Comparison of ENCODE assay signal across 27 cellular contexts in genomic region chr5:112717506-112718082, GRCh38.
"Had no signal": no experiment of that assay in that cellular context is flagged by ENCODE, and none has a peak within 500 bp of the region (broad histone marks: within the 10 kb centered on the region; RNA-seq: fewer than 3 reads in every experiment).

No MANE protein-coding gene starts in this region.

- H3K4me1 ChIP-seq: ascending aorta had no signal

- H3K27ac ChIP-seq: ascending aorta, SK-N-MC, VCaP had no signal

- H3K4me3 ChIP-seq: ascending aorta, SK-N-MC had no signal

- H3K27me3 Mint-ChIP-seq: activated naive CD4-positive, alpha-beta T cell treated with anti-CD3 and anti-CD28 coated beads, Interleukin-2, amount 50 U/mL, for 24 hours; brain; central memory CD8-positive, alpha-beta T cell had no signal

- H3K27ac Mint-ChIP-seq: activated CD8-positive, alpha-beta T cell treated with anti-CD3 and anti-CD28 coated beads, Interleukin-2, amount 10 ng/mL, durations not matched to agents 7 days and 5 days; activated naive CD4-positive, alpha-beta T cell treated with anti-CD3 and anti-CD28 coated beads, Interleukin-2, amount 50 U/mL, for 24 hours; activated T-helper 1 cell treated with anti-CD3 and anti-CD28 coated beads, Interleukin-12 subunit alpha, Interleukin-12 subunit beta, Interleukin-2, Interleukin-4 antibody, amounts not matched to agents 30 ng/mL and 10 ng/mL and 1 ng/mL, durations not matched to agents 14 hours and 24 hours and 36 hours had no signal

- ATAC-seq: activated CD8-positive, alpha-beta T cell treated with anti-CD3 and anti-CD28 coated beads, Interleukin-2, amount 10 ng/mL, durations not matched to agents 7 days and 5 days; Panc1; Right ventricle myocardium inferior had no signal

- H3K4me3 Mint-ChIP-seq: activated CD8-positive, alpha-beta T cell treated with anti-CD3 and anti-CD28 coated beads, Interleukin-2, amount 10 ng/mL, durations not matched to agents 7 days and 5 days; activated naive CD4-positive, alpha-beta T cell treated with anti-CD3 and anti-CD28 coated beads, Interleukin-2, amount 50 U/mL, for 24 hours; activated T-helper 1 cell treated with anti-CD3 and anti-CD28 coated beads, Interleukin-12 subunit alpha, Interleukin-12 subunit beta, Interleukin-2, Interleukin-4 antibody, amounts not matched to agents 30 ng/mL and 10 ng/mL and 1 ng/mL, durations not matched to agents 14 hours and 24 hours and 36 hours; central memory CD8-positive, alpha-beta T cell had no signal

- H3K27me3 ChIP-seq: ascending aorta had no signal

- DNase-seq: activated CD4-positive, alpha-beta T cell treated with anti-CD3 and anti-CD28 coated beads for 4 hours; activated CD4-positive, alpha-beta T cell treated with anti-CD3 and anti-CD28 coated beads, Interleukin-2, amount 50 U/mL, for 4 hours; activated CD8-positive, alpha-beta memory T cell treated with anti-CD3 and anti-CD28 coated beads, Interleukin-2, amount 50 U/mL, for 48 hours; activated CD8-positive, alpha-beta T cell treated with anti-CD3 and anti-CD28 coated beads, Interleukin-2, amount 10 ng/mL, durations not matched to agents 7 days and 5 days; activated effector memory CD4-positive, alpha-beta T cell treated with Interleukin-2 at 50 U/mL for 16 hours; activated naive CD4-positive, alpha-beta T cell; activated T-cell treated with anti-CD3 and anti-CD28 coated beads, Interleukin-2, amount 50 U/mL, for 1 hour; MM.1S; NCI-H146; NCI-H187 treated with DMSO at 0.1 percent for 48 hours; NCI-H2081 treated with DMSO at 0.1 percent for 48 hours; NCI-H2171; NCI-H2227 treated with DMSO at 0.1 percent for 48 hours; NCI-H526 treated with DMSO at 0.1 percent for 48 hours; NK-92 treated with Interleukin-12 subunit alpha and Interleukin-12 subunit beta, amount 100 ng/mL, for 24 hours; OCI-M1; RPMI8226; T-helper 1 cell had no signal

- H3K36me3 ChIP-seq: ascending aorta had no signal

- H3K9me3 Mint-ChIP-seq: activated naive CD4-positive, alpha-beta T cell treated with anti-CD3 and anti-CD28 coated beads, Interleukin-2, amount 50 U/mL, for 24 hours; activated T-helper 1 cell treated with anti-CD3 and anti-CD28 coated beads, Interleukin-12 subunit alpha, Interleukin-12 subunit beta, Interleukin-2, Interleukin-4 antibody, amounts not matched to agents 30 ng/mL and 10 ng/mL and 1 ng/mL, durations not matched to agents 14 hours and 24 hours and 36 hours; central memory CD8-positive, alpha-beta T cell had no signal
